Comparison of ENCODE assay signal across 3 cellular contexts in the genomic region with DNA sequence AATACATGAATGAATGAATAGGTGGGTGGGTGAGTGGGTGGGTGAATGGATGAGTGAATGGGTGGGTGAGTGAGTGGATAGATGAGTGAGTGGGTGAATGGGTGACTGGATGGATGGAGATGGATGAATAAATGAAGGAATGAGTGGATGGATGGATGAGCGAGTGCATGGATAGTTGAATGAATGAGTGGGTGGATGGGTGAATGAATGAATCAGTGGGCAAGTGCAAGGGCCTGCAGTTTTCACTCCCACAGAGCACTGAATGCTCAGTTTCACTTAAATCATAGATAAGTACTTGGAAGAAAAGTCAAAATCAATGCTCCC.
TF ChIP-seq lines count a peak whose summit lies in the region.

No MANE protein-coding gene starts in this region.

TF ChIP-seq in SK-N-SH, 30 proteins besides CTCF, POLR2A, EP300 and RAD21 (continued from another document):
- no peak for TF ChIP-seq RXRA (IDR thresholded peaks at IDR 0.05; ENCODE audit: borderline replicate concordance, low read depth)

TF ChIP-seq in SK-N-SH treated with all-trans-retinoic acid at 6 μM for 48 hours, 23 proteins besides CTCF, POLR2A, EP300 and RAD21:
- TF ChIP-seq, protein P1, sequence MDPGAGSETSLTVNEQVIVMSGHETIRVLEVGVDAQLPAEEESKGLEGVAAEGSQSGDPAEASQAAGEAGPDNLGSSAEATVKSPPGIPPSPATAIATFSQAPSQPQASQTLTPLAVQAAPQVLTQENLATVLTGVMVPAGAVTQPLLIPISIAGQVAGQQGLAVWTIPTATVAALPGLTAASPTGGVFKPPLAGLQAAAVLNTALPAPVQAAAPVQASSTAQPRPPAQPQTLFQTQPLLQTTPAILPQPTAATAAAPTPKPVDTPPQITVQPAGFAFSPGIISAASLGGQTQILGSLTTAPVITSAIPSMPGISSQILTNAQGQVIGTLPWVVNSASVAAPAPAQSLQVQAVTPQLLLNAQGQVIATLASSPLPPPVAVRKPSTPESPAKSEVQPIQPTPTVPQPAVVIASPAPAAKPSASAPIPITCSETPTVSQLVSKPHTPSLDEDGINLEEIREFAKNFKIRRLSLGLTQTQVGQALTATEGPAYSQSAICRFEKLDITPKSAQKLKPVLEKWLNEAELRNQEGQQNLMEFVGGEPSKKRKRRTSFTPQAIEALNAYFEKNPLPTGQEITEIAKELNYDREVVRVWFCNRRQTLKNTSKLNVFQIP (CRISPR knock-in tag; IDR thresholded peaks at IDR 0.05; ENCODE audit: borderline replicate concordance, low read depth), result no peak
- TF ChIP-seq, protein P2, sequence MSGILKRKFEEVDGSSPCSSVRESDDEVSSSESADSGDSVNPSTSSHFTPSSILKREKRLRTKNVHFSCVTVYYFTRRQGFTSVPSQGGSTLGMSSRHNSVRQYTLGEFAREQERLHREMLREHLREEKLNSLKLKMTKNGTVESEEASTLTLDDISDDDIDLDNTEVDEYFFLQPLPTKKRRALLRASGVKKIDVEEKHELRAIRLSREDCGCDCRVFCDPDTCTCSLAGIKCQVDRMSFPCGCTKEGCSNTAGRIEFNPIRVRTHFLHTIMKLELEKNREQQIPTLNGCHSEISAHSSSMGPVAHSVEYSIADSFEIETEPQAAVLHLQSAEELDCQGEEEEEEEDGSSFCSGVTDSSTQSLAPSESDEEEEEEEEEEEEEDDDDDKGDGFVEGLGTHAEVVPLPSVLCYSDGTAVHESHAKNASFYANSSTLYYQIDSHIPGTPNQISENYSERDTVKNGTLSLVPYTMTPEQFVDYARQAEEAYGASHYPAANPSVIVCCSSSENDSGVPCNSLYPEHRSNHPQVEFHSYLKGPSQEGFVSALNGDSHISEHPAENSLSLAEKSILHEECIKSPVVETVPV (CRISPR knock-in tag; IDR thresholded peaks at IDR 0.05), result no peak
- no peak for TF ChIP-seq PPARA (CRISPR knock-in tag; IDR thresholded peaks at IDR 0.05; ENCODE audit: borderline replicate concordance)
- TF ChIP-seq, protein P3, sequence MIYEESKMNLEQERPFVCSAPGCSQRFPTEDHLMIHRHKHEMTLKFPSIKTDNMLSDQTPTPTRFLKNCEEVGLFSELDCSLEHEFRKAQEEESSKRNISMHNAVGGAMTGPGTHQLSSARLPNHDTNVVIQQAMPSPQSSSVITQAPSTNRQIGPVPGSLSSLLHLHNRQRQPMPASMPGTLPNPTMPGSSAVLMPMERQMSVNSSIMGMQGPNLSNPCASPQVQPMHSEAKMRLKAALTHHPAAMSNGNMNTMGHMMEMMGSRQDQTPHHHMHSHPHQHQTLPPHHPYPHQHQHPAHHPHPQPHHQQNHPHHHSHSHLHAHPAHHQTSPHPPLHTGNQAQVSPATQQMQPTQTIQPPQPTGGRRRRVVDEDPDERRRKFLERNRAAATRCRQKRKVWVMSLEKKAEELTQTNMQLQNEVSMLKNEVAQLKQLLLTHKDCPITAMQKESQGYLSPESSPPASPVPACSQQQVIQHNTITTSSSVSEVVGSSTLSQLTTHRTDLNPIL (CRISPR knock-in tag; IDR thresholded peaks at IDR 0.05; ENCODE audit: low read depth), result no peak
- TF ChIP-seq ZFP30 (CRISPR knock-in tag; IDR thresholded peaks at IDR 0.05), result no peak
- no peak for TF ChIP-seq ZNF8 (CRISPR knock-in tag; IDR thresholded peaks at IDR 0.05)
- TF ChIP-seq ZFP3 (CRISPR knock-in tag; IDR thresholded peaks at IDR 0.05), result no peak
- TF ChIP-seq CSDC2 (CRISPR knock-in tag; IDR thresholded peaks at IDR 0.05), result no peak
- TF ChIP-seq, protein P4, sequence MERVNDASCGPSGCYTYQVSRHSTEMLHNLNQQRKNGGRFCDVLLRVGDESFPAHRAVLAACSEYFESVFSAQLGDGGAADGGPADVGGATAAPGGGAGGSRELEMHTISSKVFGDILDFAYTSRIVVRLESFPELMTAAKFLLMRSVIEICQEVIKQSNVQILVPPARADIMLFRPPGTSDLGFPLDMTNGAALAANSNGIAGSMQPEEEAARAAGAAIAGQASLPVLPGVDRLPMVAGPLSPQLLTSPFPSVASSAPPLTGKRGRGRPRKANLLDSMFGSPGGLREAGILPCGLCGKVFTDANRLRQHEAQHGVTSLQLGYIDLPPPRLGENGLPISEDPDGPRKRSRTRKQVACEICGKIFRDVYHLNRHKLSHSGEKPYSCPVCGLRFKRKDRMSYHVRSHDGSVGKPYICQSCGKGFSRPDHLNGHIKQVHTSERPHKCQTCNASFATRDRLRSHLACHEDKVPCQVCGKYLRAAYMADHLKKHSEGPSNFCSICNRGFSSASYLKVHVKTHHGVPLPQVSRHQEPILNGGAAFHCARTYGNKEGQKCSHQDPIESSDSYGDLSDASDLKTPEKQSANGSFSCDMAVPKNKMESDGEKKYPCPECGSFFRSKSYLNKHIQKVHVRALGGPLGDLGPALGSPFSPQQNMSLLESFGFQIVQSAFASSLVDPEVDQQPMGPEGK (CRISPR knock-in tag; IDR thresholded peaks at IDR 0.05; ENCODE audit: borderline replicate concordance), result no peak
- no peak for TF ChIP-seq TCF4 (CRISPR knock-in tag; IDR thresholded peaks at IDR 0.05; ENCODE audit: borderline replicate concordance)
- no peak for TF ChIP-seq BACH2 (CRISPR knock-in tag; IDR thresholded peaks at IDR 0.05; ENCODE audit: borderline replicate concordance)
- TF ChIP-seq RARB (CRISPR knock-in tag; IDR thresholded peaks at IDR 0.05), result no peak
- TF ChIP-seq, protein P5, sequence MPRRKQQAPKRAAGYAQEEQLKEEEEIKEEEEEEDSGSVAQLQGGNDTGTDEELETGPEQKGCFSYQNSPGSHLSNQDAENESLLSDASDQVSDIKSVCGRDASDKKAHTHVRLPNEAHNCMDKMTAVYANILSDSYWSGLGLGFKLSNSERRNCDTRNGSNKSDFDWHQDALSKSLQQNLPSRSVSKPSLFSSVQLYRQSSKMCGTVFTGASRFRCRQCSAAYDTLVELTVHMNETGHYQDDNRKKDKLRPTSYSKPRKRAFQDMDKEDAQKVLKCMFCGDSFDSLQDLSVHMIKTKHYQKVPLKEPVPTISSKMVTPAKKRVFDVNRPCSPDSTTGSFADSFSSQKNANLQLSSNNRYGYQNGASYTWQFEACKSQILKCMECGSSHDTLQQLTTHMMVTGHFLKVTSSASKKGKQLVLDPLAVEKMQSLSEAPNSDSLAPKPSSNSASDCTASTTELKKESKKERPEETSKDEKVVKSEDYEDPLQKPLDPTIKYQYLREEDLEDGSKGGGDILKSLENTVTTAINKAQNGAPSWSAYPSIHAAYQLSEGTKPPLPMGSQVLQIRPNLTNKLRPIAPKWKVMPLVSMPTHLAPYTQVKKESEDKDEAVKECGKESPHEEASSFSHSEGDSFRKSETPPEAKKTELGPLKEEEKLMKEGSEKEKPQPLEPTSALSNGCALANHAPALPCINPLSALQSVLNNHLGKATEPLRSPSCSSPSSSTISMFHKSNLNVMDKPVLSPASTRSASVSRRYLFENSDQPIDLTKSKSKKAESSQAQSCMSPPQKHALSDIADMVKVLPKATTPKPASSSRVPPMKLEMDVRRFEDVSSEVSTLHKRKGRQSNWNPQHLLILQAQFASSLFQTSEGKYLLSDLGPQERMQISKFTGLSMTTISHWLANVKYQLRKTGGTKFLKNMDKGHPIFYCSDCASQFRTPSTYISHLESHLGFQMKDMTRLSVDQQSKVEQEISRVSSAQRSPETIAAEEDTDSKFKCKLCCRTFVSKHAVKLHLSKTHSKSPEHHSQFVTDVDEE (CRISPR knock-in tag; IDR thresholded peaks at IDR 0.05), result no peak
- TF ChIP-seq ESRRG (CRISPR knock-in tag; IDR thresholded peaks at IDR 0.05), result no peak
- no peak for TF ChIP-seq ZC3H10 (CRISPR knock-in tag; IDR thresholded peaks at IDR 0.05)
- TF ChIP-seq TOX (CRISPR knock-in tag; IDR thresholded peaks at IDR 0.05; ENCODE audit: borderline replicate concordance), result no peak
- no peak for TF ChIP-seq ISL1 (CRISPR knock-in tag; IDR thresholded peaks at IDR 0.05)
- no peak for TF ChIP-seq ZNF70 (CRISPR knock-in tag; IDR thresholded peaks at IDR 0.05)
TF ChIP-seq in SK-N-SH treated with all-trans-retinoic acid at 6 μM for 48 hours: peak in this region for 0.

TF ChIP-seq in H1, 55 proteins besides CTCF, POLR2A, EP300 and RAD21 (continued from another document):
- no peak for TF ChIP-seq SP4 (IDR thresholded peaks at IDR 0.05; ENCODE audit: low read length)
- TF ChIP-seq RFX5 (IDR thresholded peaks at IDR 0.05; ENCODE audit: borderline replicate concordance, low read depth, low read length), result no peak
- TF ChIP-seq, protein P6, sequence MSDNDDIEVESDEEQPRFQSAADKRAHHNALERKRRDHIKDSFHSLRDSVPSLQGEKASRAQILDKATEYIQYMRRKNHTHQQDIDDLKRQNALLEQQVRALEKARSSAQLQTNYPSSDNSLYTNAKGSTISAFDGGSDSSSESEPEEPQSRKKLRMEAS (IDR thresholded peaks at IDR 0.05), result no peak
- no peak for TF ChIP-seq SP1 (IDR thresholded peaks at IDR 0.05; ENCODE audit: low read depth, low read length)
- TF ChIP-seq, protein P7, sequence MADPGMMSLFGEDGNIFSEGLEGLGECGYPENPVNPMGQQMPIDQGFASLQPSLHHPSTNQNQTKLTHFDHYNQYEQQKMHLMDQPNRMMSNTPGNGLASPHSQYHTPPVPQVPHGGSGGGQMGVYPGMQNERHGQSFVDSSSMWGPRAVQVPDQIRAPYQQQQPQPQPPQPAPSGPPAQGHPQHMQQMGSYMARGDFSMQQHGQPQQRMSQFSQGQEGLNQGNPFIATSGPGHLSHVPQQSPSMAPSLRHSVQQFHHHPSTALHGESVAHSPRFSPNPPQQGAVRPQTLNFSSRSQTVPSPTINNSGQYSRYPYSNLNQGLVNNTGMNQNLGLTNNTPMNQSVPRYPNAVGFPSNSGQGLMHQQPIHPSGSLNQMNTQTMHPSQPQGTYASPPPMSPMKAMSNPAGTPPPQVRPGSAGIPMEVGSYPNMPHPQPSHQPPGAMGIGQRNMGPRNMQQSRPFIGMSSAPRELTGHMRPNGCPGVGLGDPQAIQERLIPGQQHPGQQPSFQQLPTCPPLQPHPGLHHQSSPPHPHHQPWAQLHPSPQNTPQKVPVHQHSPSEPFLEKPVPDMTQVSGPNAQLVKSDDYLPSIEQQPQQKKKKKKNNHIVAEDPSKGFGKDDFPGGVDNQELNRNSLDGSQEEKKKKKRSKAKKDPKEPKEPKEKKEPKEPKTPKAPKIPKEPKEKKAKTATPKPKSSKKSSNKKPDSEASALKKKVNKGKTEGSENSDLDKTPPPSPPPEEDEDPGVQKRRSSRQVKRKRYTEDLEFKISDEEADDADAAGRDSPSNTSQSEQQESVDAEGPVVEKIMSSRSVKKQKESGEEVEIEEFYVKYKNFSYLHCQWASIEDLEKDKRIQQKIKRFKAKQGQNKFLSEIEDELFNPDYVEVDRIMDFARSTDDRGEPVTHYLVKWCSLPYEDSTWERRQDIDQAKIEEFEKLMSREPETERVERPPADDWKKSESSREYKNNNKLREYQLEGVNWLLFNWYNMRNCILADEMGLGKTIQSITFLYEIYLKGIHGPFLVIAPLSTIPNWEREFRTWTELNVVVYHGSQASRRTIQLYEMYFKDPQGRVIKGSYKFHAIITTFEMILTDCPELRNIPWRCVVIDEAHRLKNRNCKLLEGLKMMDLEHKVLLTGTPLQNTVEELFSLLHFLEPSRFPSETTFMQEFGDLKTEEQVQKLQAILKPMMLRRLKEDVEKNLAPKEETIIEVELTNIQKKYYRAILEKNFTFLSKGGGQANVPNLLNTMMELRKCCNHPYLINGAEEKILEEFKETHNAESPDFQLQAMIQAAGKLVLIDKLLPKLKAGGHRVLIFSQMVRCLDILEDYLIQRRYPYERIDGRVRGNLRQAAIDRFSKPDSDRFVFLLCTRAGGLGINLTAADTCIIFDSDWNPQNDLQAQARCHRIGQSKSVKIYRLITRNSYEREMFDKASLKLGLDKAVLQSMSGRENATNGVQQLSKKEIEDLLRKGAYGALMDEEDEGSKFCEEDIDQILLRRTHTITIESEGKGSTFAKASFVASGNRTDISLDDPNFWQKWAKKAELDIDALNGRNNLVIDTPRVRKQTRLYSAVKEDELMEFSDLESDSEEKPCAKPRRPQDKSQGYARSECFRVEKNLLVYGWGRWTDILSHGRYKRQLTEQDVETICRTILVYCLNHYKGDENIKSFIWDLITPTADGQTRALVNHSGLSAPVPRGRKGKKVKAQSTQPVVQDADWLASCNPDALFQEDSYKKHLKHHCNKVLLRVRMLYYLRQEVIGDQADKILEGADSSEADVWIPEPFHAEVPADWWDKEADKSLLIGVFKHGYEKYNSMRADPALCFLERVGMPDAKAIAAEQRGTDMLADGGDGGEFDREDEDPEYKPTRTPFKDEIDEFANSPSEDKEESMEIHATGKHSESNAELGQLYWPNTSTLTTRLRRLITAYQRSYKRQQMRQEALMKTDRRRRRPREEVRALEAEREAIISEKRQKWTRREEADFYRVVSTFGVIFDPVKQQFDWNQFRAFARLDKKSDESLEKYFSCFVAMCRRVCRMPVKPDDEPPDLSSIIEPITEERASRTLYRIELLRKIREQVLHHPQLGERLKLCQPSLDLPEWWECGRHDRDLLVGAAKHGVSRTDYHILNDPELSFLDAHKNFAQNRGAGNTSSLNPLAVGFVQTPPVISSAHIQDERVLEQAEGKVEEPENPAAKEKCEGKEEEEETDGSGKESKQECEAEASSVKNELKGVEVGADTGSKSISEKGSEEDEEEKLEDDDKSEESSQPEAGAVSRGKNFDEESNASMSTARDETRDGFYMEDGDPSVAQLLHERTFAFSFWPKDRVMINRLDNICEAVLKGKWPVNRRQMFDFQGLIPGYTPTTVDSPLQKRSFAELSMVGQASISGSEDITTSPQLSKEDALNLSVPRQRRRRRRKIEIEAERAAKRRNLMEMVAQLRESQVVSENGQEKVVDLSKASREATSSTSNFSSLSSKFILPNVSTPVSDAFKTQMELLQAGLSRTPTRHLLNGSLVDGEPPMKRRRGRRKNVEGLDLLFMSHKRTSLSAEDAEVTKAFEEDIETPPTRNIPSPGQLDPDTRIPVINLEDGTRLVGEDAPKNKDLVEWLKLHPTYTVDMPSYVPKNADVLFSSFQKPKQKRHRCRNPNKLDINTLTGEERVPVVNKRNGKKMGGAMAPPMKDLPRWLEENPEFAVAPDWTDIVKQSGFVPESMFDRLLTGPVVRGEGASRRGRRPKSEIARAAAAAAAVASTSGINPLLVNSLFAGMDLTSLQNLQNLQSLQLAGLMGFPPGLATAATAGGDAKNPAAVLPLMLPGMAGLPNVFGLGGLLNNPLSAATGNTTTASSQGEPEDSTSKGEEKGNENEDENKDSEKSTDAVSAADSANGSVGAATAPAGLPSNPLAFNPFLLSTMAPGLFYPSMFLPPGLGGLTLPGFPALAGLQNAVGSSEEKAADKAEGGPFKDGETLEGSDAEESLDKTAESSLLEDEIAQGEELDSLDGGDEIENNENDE (IDR thresholded peaks at IDR 0.05; ENCODE audit: insufficient replicate concordance, low read length), result no peak
- TF ChIP-seq TBP (IDR thresholded peaks at IDR 0.05; ENCODE audit: low read depth, low read length), result no peak
- TF ChIP-seq PHF8 (conservative IDR thresholded peaks at IDR 0.05; ENCODE audit: low read depth, low read length), result no peak
- TF ChIP-seq KDM4A (IDR thresholded peaks at IDR 0.05; ENCODE audit: low read depth, low read length, severe bottlenecking), result no peak
